29 cellular contexts compared by ENCODE assay signal in genomic region chr1:31144442-31144841, GRCh38.
"Had no signal": no experiment of that assay in that cellular context is flagged by ENCODE, and none has a peak within 500 bp of the region (broad histone marks: within the 10 kb centered on the region; RNA-seq: fewer than 3 reads in every experiment).

No MANE protein-coding gene starts in this region.

- H3K27ac ChIP-seq: lower lobe of right lung, neural progenitor cell, neutrophil, ovary, right atrium auricular region, right lobe of liver, tibial nerve, upper lobe of left lung, vagina had no signal

- DNase-seq: hippocampal formation; kidney glomerular epithelial cell; left cardiac atrium; left ventricle myocardium superior; lower lobe of right lung; mammary epithelial cell; mesenchymal stem cell; naive thymus-derived CD8-positive, alpha-beta T cell; nephron progenitor cell; occipital lobe; ovary; right lobe of liver; stimulated activated CD4-positive, alpha-beta T cell treated with anti-CD3 and anti-CD28 coated beads, Interleukin-1b, Interleukin-23, amount 100 ng/mL, for 48 hours; stimulated activated CD4-positive, alpha-beta T cell treated with anti-CD3 and anti-CD28 coated beads, Interleukin-2, amount 100 ng/mL, for 48 hours; stimulated activated CD4-positive, alpha-beta T cell treated with anti-CD3 and anti-CD28 coated beads, Interleukin-4, amount 100 ng/mL, for 4 hours; stimulated activated CD8-positive, alpha-beta memory T cell treated with anti-CD3 and anti-CD28 coated beads, Interleukin-4, amount 100 ng/mL, for 48 hours; stimulated activated naive CD4-positive, alpha-beta T cell treated with Interleukin-2 at 50 U/mL for 16 hours; stimulated activated naive CD8-positive, alpha-beta T cell treated with anti-CD3 and anti-CD28 coated beads, Interleukin-15, amount 100 ng/mL, for 72 hours; substantia nigra; upper lobe of left lung had no signal

- H3K9me3 Mint-ChIP-seq: naive thymus-derived CD8-positive, alpha-beta T cell; nephron progenitor cell; stimulated activated memory B cell treated with anti-CD40 and anti-IgM and Interleukin-4, amounts not matched to agents 10 μg/mL and 1 μg/mL and 100 μg/mL, for 72 hours; stimulated activated naive CD8-positive, alpha-beta T cell treated with anti-CD3 and anti-CD28 coated beads, Interleukin-15, amount 100 ng/mL, for 72 hours had no signal

- ATAC-seq: left cardiac atrium; left lobe of liver; left ventricle myocardium superior; lower lobe of right lung; naive thymus-derived CD8-positive, alpha-beta T cell; right lobe of liver; stimulated activated memory B cell treated with anti-CD40 and anti-IgM and Interleukin-4, amounts not matched to agents 10 μg/mL and 1 μg/mL and 100 μg/mL, for 72 hours; stimulated activated naive CD8-positive, alpha-beta T cell treated with anti-CD3 and anti-CD28 coated beads, Interleukin-15, amount 100 ng/mL, for 72 hours had no signal

- H3K36me3 Mint-ChIP-seq: neural progenitor cell; stimulated activated memory B cell treated with anti-CD40 and anti-IgM and Interleukin-4, amounts not matched to agents 10 μg/mL and 1 μg/mL and 100 μg/mL, for 72 hours had no signal

- H3K27me3 ChIP-seq: neural progenitor cell, neutrophil, ovary, right atrium auricular region, right lobe of liver, tibial nerve, upper lobe of left lung, vagina had no signal

- H3K27me3 Mint-ChIP-seq: progenitor cell of endocrine pancreas; stimulated activated memory B cell treated with anti-CD40 and anti-IgM and Interleukin-4, amounts not matched to agents 10 μg/mL and 1 μg/mL and 100 μg/mL, for 72 hours; stimulated activated naive CD8-positive, alpha-beta T cell treated with anti-CD3 and anti-CD28 coated beads, Interleukin-15, amount 100 ng/mL, for 72 hours had no signal

- H3K4me3 ChIP-seq: lower lobe of right lung, neural progenitor cell, ovary, right atrium auricular region, right lobe of liver, smooth muscle cell, tibial nerve, upper lobe of left lung, vagina had no signal

- H3K4me1 ChIP-seq: lower lobe of right lung, neural progenitor cell, right atrium auricular region, right lobe of liver, tibial nerve, upper lobe of left lung, vagina had no signal

- H3K27ac Mint-ChIP-seq: naive thymus-derived CD8-positive, alpha-beta T cell; nephron progenitor cell; neural progenitor cell; progenitor cell of endocrine pancreas; stimulated activated memory B cell treated with anti-CD40 and anti-IgM and Interleukin-4, amounts not matched to agents 10 μg/mL and 1 μg/mL and 100 μg/mL, for 72 hours; stimulated activated naive CD8-positive, alpha-beta T cell treated with anti-CD3 and anti-CD28 coated beads, Interleukin-15, amount 100 ng/mL, for 72 hours had no signal

- H3K36me3 ChIP-seq: lower lobe of right lung, neural progenitor cell, neutrophil, ovary, right atrium auricular region, right lobe of liver, tibial nerve, upper lobe of left lung, vagina had no signal

- H3K4me1 Mint-ChIP-seq: naive thymus-derived CD8-positive, alpha-beta T cell; stimulated activated memory B cell treated with anti-CD40 and anti-IgM and Interleukin-4, amounts not matched to agents 10 μg/mL and 1 μg/mL and 100 μg/mL, for 72 hours; stimulated activated naive CD8-positive, alpha-beta T cell treated with anti-CD3 and anti-CD28 coated beads, Interleukin-15, amount 100 ng/mL, for 72 hours had no signal

- H3K9me3 ChIP-seq: lower lobe of right lung, neutrophil, ovary, right atrium auricular region, right lobe of liver, tibial nerve, upper lobe of left lung, vagina had no signal

- H3K4me3 Mint-ChIP-seq: naive thymus-derived CD8-positive, alpha-beta T cell; nephron progenitor cell; neural progenitor cell; stimulated activated memory B cell treated with anti-CD40 and anti-IgM and Interleukin-4, amounts not matched to agents 10 μg/mL and 1 μg/mL and 100 μg/mL, for 72 hours; stimulated activated naive CD8-positive, alpha-beta T cell treated with anti-CD3 and anti-CD28 coated beads, Interleukin-15, amount 100 ng/mL, for 72 hours had no signal
